ENCODE assay signal across 8 cellular contexts in genomic region chr2:89882880-89883279, GRCh38.
A peak's percentile ranks its signal among the peaks of the same experiment; 100 is the strongest.
DNase-seq lines count a peak whose midpoint lies in the region; ATAC-seq and TF ChIP-seq lines count a peak whose summit lies in the region.
"Not testable (repeated sequence)": the region's sequence is repeated elsewhere in the genome, so short reads cannot be mapped to it uniquely, and the experiment has no call there.

No MANE protein-coding gene starts in this region.

- not testable (repeated sequence) for H3K4me1 Mint-ChIP-seq in activated CD8-positive, alpha-beta T cell treated with anti-CD3 and anti-CD28 coated beads for 36 hours (ENCODE audit: low read depth); stimulated activated memory B cell treated with anti-CD40 and anti-IgM and Interleukin-4, amounts not matched to agents 10 μg/mL and 1 μg/mL and 100 μg/mL, for 72 hours

- H3K9me3 Mint-ChIP-seq in activated CD8-positive, alpha-beta T cell treated with anti-CD3 and anti-CD28 coated beads for 36 hours; stimulated activated memory B cell treated with anti-CD40 and anti-IgM and Interleukin-4, amounts not matched to agents 10 μg/mL and 1 μg/mL and 100 μg/mL, for 72 hours: not testable (repeated sequence)

- ATAC-seq in GM18858 (IDR thresholded peaks at IDR 0.05; ENCODE audit: unreplicated experiment), result peak; percentile 92
- ATAC-seq in GM19372 (IDR thresholded peaks at IDR 0.05; ENCODE audit: low read depth, unreplicated experiment), result peak; percentile 86
- peak; percentile 72 for ATAC-seq in GM21529 (IDR thresholded peaks at IDR 0.05; ENCODE audit: unreplicated experiment)
- ATAC-seq in HG02759 (IDR thresholded peaks at IDR 0.05; ENCODE audit: unreplicated experiment), result peak; percentile 67
- ATAC-seq in HG03039 (IDR thresholded peaks at IDR 0.05; ENCODE audit: unreplicated experiment), result peak; percentile 83
- ATAC-seq in HG03457 (IDR thresholded peaks at IDR 0.05; ENCODE audit: unreplicated experiment), result peak; percentile 86
- not testable (repeated sequence) for ATAC-seq in activated CD8-positive, alpha-beta T cell treated with anti-CD3 and anti-CD28 coated beads for 36 hours
- ATAC-seq in stimulated activated memory B cell treated with anti-CD40 and anti-IgM and Interleukin-4, amounts not matched to agents 10 μg/mL and 1 μg/mL and 100 μg/mL, for 72 hours, result peak; percentile 59

- not testable (repeated sequence) for TF ChIP-seq CTCF in activated CD8-positive, alpha-beta T cell treated with anti-CD3 and anti-CD28 coated beads for 36 hours (IDR thresholded peaks at IDR 0.05)

- not testable (repeated sequence) for H3K27ac Mint-ChIP-seq in activated CD8-positive, alpha-beta T cell treated with anti-CD3 and anti-CD28 coated beads for 36 hours; stimulated activated memory B cell treated with anti-CD40 and anti-IgM and Interleukin-4, amounts not matched to agents 10 μg/mL and 1 μg/mL and 100 μg/mL, for 72 hours

- intact Hi-C loops in activated CD8-positive, alpha-beta T cell treated with anti-CD3 and anti-CD28 coated beads for 36 hours (cut with micrococcal nuclease), result not testable (repeated sequence)

- not testable (repeated sequence) for H3K36me3 Mint-ChIP-seq in activated CD8-positive, alpha-beta T cell treated with anti-CD3 and anti-CD28 coated beads for 36 hours (ENCODE audit: low read depth); stimulated activated memory B cell treated with anti-CD40 and anti-IgM and Interleukin-4, amounts not matched to agents 10 μg/mL and 1 μg/mL and 100 μg/mL, for 72 hours

- CTCF ChIA-PET in activated CD8-positive, alpha-beta T cell treated with anti-CD3 and anti-CD28 coated beads for 36 hours (lab: Charles Lee), result not testable (repeated sequence)

- peak; percentile 3 for DNase-seq in activated CD8-positive, alpha-beta T cell treated with anti-CD3 and anti-CD28 coated beads for 36 hours

- not testable (repeated sequence) for H3K27me3 Mint-ChIP-seq in activated CD8-positive, alpha-beta T cell treated with anti-CD3 and anti-CD28 coated beads for 36 hours; stimulated activated memory B cell treated with anti-CD40 and anti-IgM and Interleukin-4, amounts not matched to agents 10 μg/mL and 1 μg/mL and 100 μg/mL, for 72 hours

- POLR2A ChIA-PET in activated CD8-positive, alpha-beta T cell treated with anti-CD3 and anti-CD28 coated beads for 36 hours (lab: Charles Lee), result not testable (repeated sequence)

- H3K4me3 Mint-ChIP-seq in activated CD8-positive, alpha-beta T cell treated with anti-CD3 and anti-CD28 coated beads for 36 hours; stimulated activated memory B cell treated with anti-CD40 and anti-IgM and Interleukin-4, amounts not matched to agents 10 μg/mL and 1 μg/mL and 100 μg/mL, for 72 hours: not testable (repeated sequence)
